Comparison of ENCODE assay signal across 1 cellular context in genomic region chr11:828501-829115, GRCh38.
TF ChIP-seq lines count a peak whose summit lies in the region.

No MANE protein-coding gene starts in this region.

TF ChIP-seq in HepG2, 621 proteins besides CTCF, POLR2A, EP300 and RAD21:
- TF ChIP-seq DZIP1 (CRISPR knock-in tag; IDR thresholded peaks at IDR 0.05) (0 out of 2 replicates have a peak, but pooled peaks have one; percentile 10), ZNF644 (CRISPR knock-in tag; IDR thresholded peaks at IDR 0.05; ENCODE audit: low read depth) (no peak), SP140L (CRISPR knock-in tag; IDR thresholded peaks at IDR 0.05; ENCODE audit: borderline replicate concordance) (no peak)
